ENCODE assay signal across 1 cellular context in the genomic region with DNA sequence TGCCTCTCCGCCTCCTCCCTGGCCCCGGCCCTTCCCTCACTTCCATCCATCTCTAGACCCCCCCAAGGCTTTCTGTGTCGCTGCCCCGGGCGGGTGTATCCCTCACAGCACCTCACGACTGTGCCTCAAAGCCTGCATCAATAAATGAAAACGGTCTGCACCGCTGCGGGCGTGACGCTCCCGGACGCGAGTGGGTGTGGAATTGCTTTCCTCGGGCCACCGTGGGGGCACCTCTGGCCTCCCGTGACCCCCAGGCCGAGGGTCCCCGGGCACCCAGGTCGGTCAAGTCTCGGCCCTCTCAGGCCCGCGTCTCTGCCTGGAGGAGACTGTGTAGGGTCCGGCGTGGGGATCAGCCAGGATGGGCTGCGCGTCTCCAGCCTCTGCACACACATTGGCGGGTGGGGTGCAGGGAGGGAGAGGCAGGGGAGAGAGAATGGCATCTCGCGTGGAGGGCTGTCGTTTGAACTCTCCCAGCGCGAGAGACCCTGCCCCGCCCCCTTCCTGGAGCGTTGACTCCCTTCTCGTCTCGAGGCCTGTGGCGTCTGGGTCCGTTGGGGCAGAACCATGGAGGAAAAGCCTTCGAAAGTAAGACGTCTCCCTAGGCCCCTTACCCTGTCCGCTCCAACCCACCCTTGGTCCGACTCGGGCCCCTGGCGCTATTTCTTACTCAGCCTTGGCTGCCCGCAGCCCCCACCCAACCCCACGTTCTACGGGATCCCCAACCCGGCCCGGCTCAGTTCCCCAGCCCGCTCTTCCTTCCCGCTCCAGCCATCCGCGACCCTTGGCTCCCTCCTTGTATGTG.
TF ChIP-seq lines count a peak whose summit lies in the region.

CATSPERZ (plus strand) TSS at position 512 of the 802 bp plus-strand sequence; CDS start at position 565, 53 bp downstream.

TF ChIP-seq in HepG2, 621 proteins besides CTCF, POLR2A, EP300 and RAD21 (continued from another document):
- TF ChIP-seq ETV6 (CRISPR knock-in tag; conservative IDR thresholded peaks at IDR 0.05), result no peak
- no peak for TF ChIP-seq ZNF138 (CRISPR knock-in tag; IDR thresholded peaks at IDR 0.05; ENCODE audit: low read depth)
- 0 out of 2 replicates have a peak, but pooled peaks have one; percentile 46 for TF ChIP-seq PCBP1 (IDR thresholded peaks at IDR 0.05; ENCODE audit: borderline replicate concordance, low read depth, low read length)
- TF ChIP-seq ZNF446 (CRISPR knock-in tag; IDR thresholded peaks at IDR 0.05), result 0 out of 2 replicates have a peak, but pooled peaks have one; percentile 22
- TF ChIP-seq, protein P1, sequence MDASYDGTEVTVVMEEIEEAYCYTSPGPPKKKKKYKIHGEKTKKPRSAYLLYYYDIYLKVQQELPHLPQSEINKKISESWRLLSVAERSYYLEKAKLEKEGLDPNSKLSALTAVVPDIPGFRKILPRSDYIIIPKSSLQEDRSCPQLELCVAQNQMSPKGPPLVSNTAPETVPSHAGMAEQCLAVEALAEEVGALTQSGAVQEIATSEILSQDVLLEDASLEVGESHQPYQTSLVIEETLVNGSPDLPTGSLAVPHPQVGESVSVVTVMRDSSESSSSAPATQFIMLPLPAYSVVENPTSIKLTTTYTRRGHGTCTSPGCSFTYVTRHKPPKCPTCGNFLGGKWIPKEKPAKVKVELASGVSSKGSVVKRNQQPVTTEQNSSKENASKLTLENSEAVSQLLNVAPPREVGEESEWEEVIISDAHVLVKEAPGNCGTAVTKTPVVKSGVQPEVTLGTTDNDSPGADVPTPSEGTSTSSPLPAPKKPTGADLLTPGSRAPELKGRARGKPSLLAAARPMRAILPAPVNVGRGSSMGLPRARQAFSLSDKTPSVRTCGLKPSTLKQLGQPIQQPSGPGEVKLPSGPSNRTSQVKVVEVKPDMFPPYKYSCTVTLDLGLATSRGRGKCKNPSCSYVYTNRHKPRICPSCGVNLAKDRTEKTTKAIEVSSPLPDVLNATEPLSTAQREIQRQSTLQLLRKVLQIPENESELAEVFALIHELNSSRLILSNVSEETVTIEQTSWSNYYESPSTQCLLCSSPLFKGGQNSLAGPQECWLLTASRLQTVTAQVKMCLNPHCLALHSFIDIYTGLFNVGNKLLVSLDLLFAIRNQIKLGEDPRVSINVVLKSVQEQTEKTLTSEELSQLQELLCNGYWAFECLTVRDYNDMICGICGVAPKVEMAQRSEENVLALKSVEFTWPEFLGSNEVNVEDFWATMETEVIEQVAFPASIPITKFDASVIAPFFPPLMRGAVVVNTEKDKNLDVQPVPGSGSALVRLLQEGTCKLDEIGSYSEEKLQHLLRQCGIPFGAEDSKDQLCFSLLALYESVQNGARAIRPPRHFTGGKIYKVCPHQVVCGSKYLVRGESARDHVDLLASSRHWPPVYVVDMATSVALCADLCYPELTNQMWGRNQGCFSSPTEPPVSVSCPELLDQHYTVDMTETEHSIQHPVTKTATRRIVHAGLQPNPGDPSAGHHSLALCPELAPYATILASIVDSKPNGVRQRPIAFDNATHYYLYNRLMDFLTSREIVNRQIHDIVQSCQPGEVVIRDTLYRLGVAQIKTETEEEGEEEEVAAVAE (CRISPR knock-in tag; IDR thresholded peaks at IDR 0.05; ENCODE audit: borderline replicate concordance), result no peak
TF ChIP-seq in HepG2: peak in this region for 13.
